In genomic region chr13:59458908-59459579, GRCh38 we compare ENCODE assay signal across 8 cellular contexts.
DNase-seq lines count a peak whose midpoint lies in the region; ATAC-seq and TF ChIP-seq lines count a peak whose summit lies in the region.

No MANE protein-coding gene starts in this region.

- ATAC-seq in stimulated activated naive B cell treated with anti-CD40 and anti-IgM and Interleukin-4, amounts not matched to agents 10 μg/mL and 1 μg/mL and 100 μg/mL, for 72 hours (replicated peaks), result peak; percentile 73 to 76

- no peaks in the 10 kb centered on the region for H3K36me3 ChIP-seq in HUES48 (ENCODE audit: control insufficient read depth, insufficient read depth, low read length)
- H3K36me3 ChIP-seq in left ventricle myocardium inferior, result no peaks in the 10 kb centered on the region
- H3K36me3 ChIP-seq in ovary, result no peaks in the 10 kb centered on the region

- no peaks in the 10 kb centered on the region for H3K36me3 Mint-ChIP-seq in stimulated activated naive B cell treated with anti-CD40 and anti-IgM and Interleukin-4, amounts not matched to agents 10 μg/mL and 1 μg/mL and 100 μg/mL, for 72 hours

- TF ChIP-seq POLR2A in ovary (IDR thresholded peaks at IDR 0.05), result no peak

- no peaks in the 10 kb centered on the region for H3K9me3 Mint-ChIP-seq in stimulated activated naive B cell treated with anti-CD40 and anti-IgM and Interleukin-4, amounts not matched to agents 10 μg/mL and 1 μg/mL and 100 μg/mL, for 72 hours

- no peak for TF ChIP-seq CTCF in left ventricle myocardium inferior (IDR thresholded peaks at IDR 0.05; ENCODE audit: borderline replicate concordance)
- no peak for TF ChIP-seq CTCF in ovary (IDR thresholded peaks at IDR 0.05)

- H3K4me3 Mint-ChIP-seq in stimulated activated naive B cell treated with anti-CD40 and anti-IgM and Interleukin-4, amounts not matched to agents 10 μg/mL and 1 μg/mL and 100 μg/mL, for 72 hours, result no peak overlapping the region

- H3K4me3 ChIP-seq in HUES48 (ENCODE audit: low read depth, low read length) (no peak overlapping the region), left ventricle myocardium inferior (no peak overlapping the region), ovary (no peak overlapping the region)

- intact Hi-C loops in left ventricle myocardium inferior (cut with micrococcal nuclease), result no loop called here
- intact Hi-C loops in ovary (cut with DNase I), result no loop called here

- DNase-seq in SW480 (ENCODE audit: low spot score), result peak; percentile 13
- DNase-seq in left ventricle myocardium inferior, result no peak
- no peak for DNase-seq in stimulated activated naive B cell treated with anti-CD40 and anti-IgM and Interleukin-4, amounts not matched to agents 10 μg/mL and 1 μg/mL and 100 μg/mL, for 72 hours
- no peak for DNase-seq in cerebellum (ENCODE audit: low spot score)
- no peak for DNase-seq in ovary
- DNase-seq in activated naive CD4-positive, alpha-beta T cell (lab: John Stamatoyannopoulos, UW), result no peak
- no peak for DNase-seq in hypothalamus (lab: John Stamatoyannopoulos, UW)

- H3K27ac Mint-ChIP-seq in stimulated activated naive B cell treated with anti-CD40 and anti-IgM and Interleukin-4, amounts not matched to agents 10 μg/mL and 1 μg/mL and 100 μg/mL, for 72 hours, result no peak overlapping the region

- TF ChIP-seq EP300 in ovary (IDR thresholded peaks at IDR 0.05), result no peak

- no peaks in the 10 kb centered on the region for H3K27me3 ChIP-seq in HUES48 (ENCODE audit: control insufficient read depth, insufficient read depth, low read length)
- no peaks in the 10 kb centered on the region for H3K27me3 ChIP-seq in left ventricle myocardium inferior (ENCODE audit: low read depth)
- no peaks in the 10 kb centered on the region for H3K27me3 ChIP-seq in ovary

- peaks cover 20% of the 10 kb centered on the region; the same call in 1 of the 2 replicates for H3K4me1 ChIP-seq in HUES48 (ENCODE audit: control insufficient read depth, insufficient read depth, low read length)
- H3K4me1 ChIP-seq in left ventricle myocardium inferior, result peaks cover 25% of the 10 kb centered on the region
- H3K4me1 ChIP-seq in ovary (ENCODE audit: insufficient read depth), result no peaks in the 10 kb centered on the region

- no peak overlapping the region for H3K9ac ChIP-seq in HUES48 (ENCODE audit: low read depth, low read length)

- peak overlapping the region; percentile 53 for H3K27ac ChIP-seq in HUES48 (ENCODE audit: low read depth, low read length)
- H3K27ac ChIP-seq in left ventricle myocardium inferior (replicated peaks), result peak overlapping the region; percentile 76
- H3K27ac ChIP-seq in ovary, result no peak overlapping the region

- peaks cover 6 to 10% of the 10 kb centered on the region in 2 donors for H3K4me1 Mint-ChIP-seq in stimulated activated naive B cell treated with anti-CD40 and anti-IgM and Interleukin-4, amounts not matched to agents 10 μg/mL and 1 μg/mL and 100 μg/mL, for 72 hours

- H3K27me3 Mint-ChIP-seq in stimulated activated naive B cell treated with anti-CD40 and anti-IgM and Interleukin-4, amounts not matched to agents 10 μg/mL and 1 μg/mL and 100 μg/mL, for 72 hours, result no peaks in the 10 kb centered on the region

- 32 to 36% (median 35%) methylated on average over 9 of the region's 9 CpGs for WGBS in ovary, 3 donors

- no peaks in the 10 kb centered on the region for H3K9me3 ChIP-seq in HUES48 (ENCODE audit: control insufficient read depth, insufficient read depth, low read length)
- H3K9me3 ChIP-seq in left ventricle myocardium inferior (replicated peaks), result no peaks in the 10 kb centered on the region
- H3K9me3 ChIP-seq in ovary, result no peaks in the 10 kb centered on the region

Comparison
In these comparisons a context has a peak if more than half of its experiments do, and no peak if none do; other contexts are left out.
1. H3K27ac ChIP-seq: peak in HUES48 (single experiment) and left ventricle myocardium inferior (single experiment); none in ovary (0 of 2).